28 cellular contexts compared by ENCODE assay signal in the genomic region with DNA sequence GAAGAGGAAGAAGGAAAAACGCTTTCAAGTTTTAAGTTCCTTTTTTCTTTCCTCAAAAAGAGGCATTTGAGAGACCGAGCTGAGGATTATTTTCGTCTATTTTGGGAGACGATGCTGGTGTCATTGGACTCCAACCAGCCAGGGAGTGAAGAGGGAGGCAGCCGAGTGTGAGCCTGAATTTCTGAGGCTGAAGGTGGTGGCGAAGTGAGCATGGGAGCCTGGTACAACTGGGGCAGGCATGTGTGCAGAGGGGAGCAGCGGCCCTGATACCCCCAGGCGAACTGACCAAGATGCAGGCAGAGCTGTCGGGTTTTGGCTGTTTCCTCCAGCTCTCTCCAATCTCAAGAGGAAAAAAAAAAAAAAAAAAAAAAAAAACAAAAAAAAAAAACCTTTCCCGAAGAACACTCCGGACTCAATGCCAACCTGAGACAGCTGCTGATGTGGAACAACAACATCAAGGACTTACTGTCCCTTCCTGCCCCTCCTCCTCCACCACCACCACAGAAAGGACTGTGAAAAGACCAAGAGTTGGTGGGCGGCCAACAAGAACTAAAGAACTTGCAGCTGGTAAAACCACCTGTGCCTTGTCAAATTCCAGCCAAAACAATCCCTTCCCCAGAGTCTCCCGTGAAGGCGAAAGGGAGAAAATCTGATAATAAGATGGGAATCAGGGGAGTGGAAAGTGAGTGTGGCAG.
DNase-seq lines count a peak whose midpoint lies in the region; ATAC-seq, FAIRE-seq and TF ChIP-seq lines count a peak whose summit lies in the region.
"Had no signal": no experiment of that assay in that cellular context is flagged by ENCODE, and none has a peak within 500 bp of the region (broad histone marks: within the 10 kb centered on the region; RNA-seq: fewer than 3 reads in every experiment).

No MANE protein-coding gene starts in this region.

- H2AK5ac ChIP-seq in H9 (ENCODE audit: insufficient read length, low read length) (no peak overlapping the region), H1 (ENCODE audit: low read depth, low read length) (no peak overlapping the region)

- H3K14ac ChIP-seq in H9 (ENCODE audit: insufficient read depth, low read length) = no peak overlapping the region
- no peak overlapping the region for H3K14ac ChIP-seq in H1 (ENCODE audit: insufficient read length)

- H3K4me1 ChIP-seq in H9 (ENCODE audit: insufficient read depth, low read length) = peaks cover 4% of the 10 kb centered on the region; the same call in 1 of the 2 replicates
- H3K4me1 ChIP-seq in H1 (replicated peaks in 1 of 4; ENCODE audit: control insufficient read depth in 3 of 4, insufficient read depth in 4 of 4, low read length in 3 of 4) = peaks cover 0 to 9% (median 0%) of the 10 kb centered on the region in 4 experiments; a peak in 2 of 7 replicates
- H3K4me1 ChIP-seq: esophagus muscularis mucosa, pancreas, right atrium auricular region, tibial nerve had no signal

- H4K20me1 ChIP-seq in H9 (ENCODE audit: control insufficient read depth, insufficient read depth, insufficient read length) (no peaks in the 10 kb centered on the region), H1 (replicated peaks in 1 of 2; ENCODE audit: control insufficient read depth in 1 of 2, insufficient read depth in 2 of 2, low read length in 2 of 2) (no peaks in the 10 kb centered on the region)

- no CpG with 5 or more reads among the region's 14 CpGs for WGBS in H9 (ENCODE audit: extremely low coverage, insufficient read length, low lambda C conversion rate)
- WGBS in H1 (ENCODE audit: extremely low coverage in 1 of 2, insufficient coverage in 1 of 2, insufficient read length in 1 of 2, insufficient replicate concordance in 2 of 2, low coverage in 1 of 2, low lambda C conversion rate in 2 of 2, missing lambda C conversion rate in 1 of 2), 2 experiments = 89% methylated on average over 13 of the region's 14 CpGs; no CpG with 5 or more reads in 1 of the 2 experiments

- no peaks in the 10 kb centered on the region for H3K79me2 ChIP-seq in H9 (ENCODE audit: insufficient read depth, low read length)
- H3K79me2 ChIP-seq in H1 (ENCODE audit: control insufficient read depth in 1 of 2, insufficient read depth in 2 of 2, low read length in 2 of 2) = no peaks in the 10 kb centered on the region

- H3K9me3 ChIP-seq in H9 (ENCODE audit: control insufficient read depth, low read depth, low read length) = no peaks in the 10 kb centered on the region
- no peaks in the 10 kb centered on the region for H3K9me3 ChIP-seq in H1 (ENCODE audit: insufficient read depth in 2 of 2, low read depth in 1 of 2, low read length in 1 of 2)
- H3K9me3 ChIP-seq: esophagus muscularis mucosa, pancreas, right atrium auricular region, tibial nerve had no signal

- no peak overlapping the region for H2AFZ ChIP-seq in H9 (ENCODE audit: low read length)
- no peak overlapping the region for H2AFZ ChIP-seq in H1 (ENCODE audit: low read length)

- H3K4me3 Mint-ChIP-seq in H9 = no peak overlapping the region; a peak in 1 of 5 replicates
- H3K4me3 Mint-ChIP-seq: activated naive CD4-positive, alpha-beta T cell treated with anti-CD3 and anti-CD28 coated beads, Interleukin-2, amount 10 ng/mL, durations not matched to agents 7 days and 5 days; activated T-cell treated with anti-CD3 and anti-CD28 coated beads, Interleukin-2, amount 50 U/mL, for 72 hours; CD14-positive monocyte; stimulated activated naive CD8-positive, alpha-beta T cell treated with anti-CD3 and anti-CD28 coated beads, Interleukin-15, Interleukin-2, amounts not matched to agents 100 ng/mL and 50 ng/mL, for 24 hours; T-helper 17 cell had no signal

- no peaks in the 10 kb centered on the region for H3K36me3 ChIP-seq in H1 (ENCODE audit: control insufficient read depth in 2 of 4, insufficient read depth in 4 of 4, low read length in 3 of 4)
- H3K36me3 ChIP-seq: cardiac muscle cell, esophagus muscularis mucosa, pancreas, right atrium auricular region, tibial nerve had no signal

- no peaks in the 10 kb centered on the region for H3K27me3 ChIP-seq in H9 (ENCODE audit: insufficient read depth, low read length)
- no peaks in the 10 kb centered on the region for H3K27me3 ChIP-seq in H1 (replicated peaks in 1 of 4; ENCODE audit: control insufficient read depth in 3 of 4, extremely low read depth in 1 of 4, insufficient read depth in 3 of 4, low read length in 3 of 4)
- H3K27me3 ChIP-seq: cardiac muscle cell, pancreas, right atrium auricular region, tibial nerve had no signal

- H3K23ac ChIP-seq in H9 (ENCODE audit: insufficient read length, low read depth, low read length) (no peak overlapping the region), H1 (ENCODE audit: insufficient read length) (no peak overlapping the region)

- H3K79me1 ChIP-seq in H9 (ENCODE audit: insufficient read depth, low read depth, low read length, poor library complexity, severe bottlenecking) (no peaks in the 10 kb centered on the region), H1 (ENCODE audit: low read depth, low read length) (no peaks in the 10 kb centered on the region)

- H4K5ac ChIP-seq in H9 (ENCODE audit: insufficient read length, low read depth, low read length) (no peak overlapping the region), H1 (ENCODE audit: insufficient read length, low read depth, low read length) (no peak overlapping the region)

- H2BK12ac ChIP-seq in H9 (ENCODE audit: insufficient read length, low read depth, low read length) (no peak overlapping the region), H1 (ENCODE audit: low read depth, low read length) (no peak overlapping the region)

- no peak for TF ChIP-seq POLR2A in H1 (IDR thresholded peaks at IDR 0.05; ENCODE audit: control extremely low read depth in 1 of 2, low read depth in 2 of 2, low read length in 2 of 2)

- TF ChIP-seq CTCF in H9 (conservative IDR thresholded peaks at IDR 0.05) (no peak), H1 (IDR thresholded peaks at IDR 0.05; ENCODE audit: control extremely low read depth in 1 of 3, insufficient read depth in 1 of 3, low read depth in 1 of 3, low read length in 3 of 3) (no peak)

- H2BK20ac ChIP-seq in H9 (ENCODE audit: low read depth, low read length, poor library complexity, severe bottlenecking) (no peak overlapping the region), H1 (ENCODE audit: low read length) (no peak overlapping the region)

- TF ChIP-seq EP300 in H1 (IDR thresholded peaks at IDR 0.05; ENCODE audit: borderline replicate concordance in 1 of 2, low read depth in 2 of 2, low read length in 2 of 2) = no peak

- H3K4me1 Mint-ChIP-seq in H9 = peaks cover 35 to 42% of the 10 kb centered on the region in 2 experiments
- H3K4me1 Mint-ChIP-seq: activated naive CD4-positive, alpha-beta T cell treated with anti-CD3 and anti-CD28 coated beads, Interleukin-2, amount 10 ng/mL, durations not matched to agents 7 days and 5 days; CD14-positive monocyte; T-helper 17 cell had no signal

- peaks cover 3% of the 10 kb centered on the region for H3K27me3 Mint-ChIP-seq in H9 (ENCODE audit: low read depth)
- H3K27me3 Mint-ChIP-seq: T-helper 17 cell had no signal

- no peak for ATAC-seq in GM21619 (IDR thresholded peaks at IDR 0.05; ENCODE audit: unreplicated experiment)
- ATAC-seq: activated T-cell treated with anti-CD3 and anti-CD28 coated beads, Interleukin-2, amount 50 U/mL, for 72 hours; HCT116; Panc1; T-helper 17 cell had no signal

- FAIRE-seq in H1 (lab: Jason Lieb, UNC) = no peak
- FAIRE-seq: pancreas had no signal

- H3T11ph ChIP-seq in H9 (ENCODE audit: low read length) = no peak overlapping the region

- H3K27ac ChIP-seq in H9 (ENCODE audit: insufficient read length, low read depth, low read length) (no peak overlapping the region), H1 (ENCODE audit: low read depth, low read length) (no peak overlapping the region)
- H3K27ac ChIP-seq: cardiac muscle cell, esophagus muscularis mucosa, HL-60, pancreas, right atrium auricular region, tibial nerve had no signal

- H3K27ac Mint-ChIP-seq in H9 = no peak overlapping the region
- H3K27ac Mint-ChIP-seq: activated naive CD4-positive, alpha-beta T cell treated with anti-CD3 and anti-CD28 coated beads, Interleukin-2, amount 10 ng/mL, durations not matched to agents 7 days and 5 days; activated T-cell treated with anti-CD3 and anti-CD28 coated beads, Interleukin-2, amount 50 U/mL, for 72 hours; stimulated activated naive CD8-positive, alpha-beta T cell treated with anti-CD3 and anti-CD28 coated beads, Interleukin-15, Interleukin-2, amounts not matched to agents 100 ng/mL and 50 ng/mL, for 24 hours; T-helper 17 cell had no signal

- POLR2A ChIA-PET in H1 (lab: Charles Lee; ENCODE audit: partially characterized antibody) = no interaction called here

- H3K23me2 ChIP-seq in H9 (ENCODE audit: insufficient read length, low read depth, low read length, poor library complexity, severe bottlenecking) = no peaks in the 10 kb centered on the region
- H3K23me2 ChIP-seq in H1 (ENCODE audit: low read depth, low read length) = no peaks in the 10 kb centered on the region

- H4K8ac ChIP-seq in H9 (replicated peaks; ENCODE audit: insufficient read length, low read depth, low read length) (no peak overlapping the region), H1 (ENCODE audit: extremely low read depth, insufficient read depth, low read length) (no peak overlapping the region)

- no peaks in the 10 kb centered on the region; a peak in 1 of 5 replicates for H3K9me3 Mint-ChIP-seq in H9
- H3K9me3 Mint-ChIP-seq: activated naive CD4-positive, alpha-beta T cell treated with anti-CD3 and anti-CD28 coated beads, Interleukin-2, amount 10 ng/mL, durations not matched to agents 7 days and 5 days; activated T-cell treated with anti-CD3 and anti-CD28 coated beads, Interleukin-2, amount 50 U/mL, for 72 hours; stimulated activated naive CD8-positive, alpha-beta T cell treated with anti-CD3 and anti-CD28 coated beads, Interleukin-15, Interleukin-2, amounts not matched to agents 100 ng/mL and 50 ng/mL, for 24 hours had no signal

- H3K4ac ChIP-seq in H9 (ENCODE audit: low read depth, low read length) (no peak overlapping the region), H1 (replicated peaks; ENCODE audit: insufficient read length, low read depth, low read length) (no peak overlapping the region)

- DNase-seq in H9 (no peak), NCI-H2171 (lab: John Stamatoyannopoulos, UW) (peak; percentile 54), H1 (ENCODE audit: low read depth in 1 of 2, low spot score in 2 of 2) (no peak), skeletal muscle cell (ENCODE audit: low read depth) (peak; percentile 16), NAMALWA (ENCODE audit: low spot score) (no peak), A172 (ENCODE audit: low spot score) (no peak), occipital lobe (lab: John Stamatoyannopoulos, UW) (no peak)
- DNase-seq: activated CD4-positive, alpha-beta T cell treated with anti-CD3 and anti-CD28 coated beads for 4 hours; activated naive CD4-positive, alpha-beta T cell treated with anti-CD3 and anti-CD28 coated beads, Interleukin-2, amount 10 ng/mL, durations not matched to agents 7 days and 5 days; activated T-cell treated with anti-CD3 and anti-CD28 coated beads, Interleukin-2, amount 50 U/mL, for 72 hours; cortex of kidney; foreskin melanocyte; Karpas-422; mesenchymal stem cell; NCI-H1417; NCI-H345; T-helper 17 cell had no signal

- H3K56ac ChIP-seq in H9 (ENCODE audit: insufficient read length, low read depth, low read length) (no peak overlapping the region), H1 (replicated peaks; ENCODE audit: insufficient read length, low read depth, low read length) (no peak overlapping the region)

- no peak overlapping the region for H4K91ac ChIP-seq in H9 (ENCODE audit: insufficient read length, low read depth, low read length)
- no peak overlapping the region for H4K91ac ChIP-seq in H1 (replicated peaks; ENCODE audit: insufficient read length, low read length)

- H2BK120ac ChIP-seq in H9 (ENCODE audit: low read depth, low read length, poor library complexity, severe bottlenecking) (no peak overlapping the region), H1 (replicated peaks; ENCODE audit: low read depth, low read length) (no peak overlapping the region)

- H2BK15ac ChIP-seq in H9 (ENCODE audit: low read depth, low read length) = no peak overlapping the region
- H2BK15ac ChIP-seq in H1 (ENCODE audit: low read length) = no peak overlapping the region

- TF ChIP-seq RAD21 in H1 (IDR thresholded peaks at IDR 0.05 in 1 of 2, conservative IDR thresholded peaks at IDR 0.05 in 1 of 2; ENCODE audit: low read depth in 2 of 2, low read length in 2 of 2) = no peak

- H3K18ac ChIP-seq in H9 (ENCODE audit: insufficient read length, low read depth, low read length) (peak overlapping the region; percentile 30), H1 (ENCODE audit: extremely low read depth, low read length) (0 out of 2 replicates have a peak overlapping the region, but pooled peaks have one; percentile 24)

- CTCF ChIA-PET in H1 (lab: Charles Lee; ENCODE audit: partially characterized antibody) = interaction anchor here (0.6 to 1.1 kb wide), 2 partner anchors 32 to 725 kb away, joined by 3 to 4 read pairs; no protein-coding TSS in a partner anchor

- no peak overlapping the region for H3K9ac ChIP-seq in H9 (ENCODE audit: extremely low read depth, insufficient read length, low read length)
- no peak overlapping the region for H3K9ac ChIP-seq in H1 (replicated peaks in 1 of 4; ENCODE audit: extremely low read depth in 1 of 4, low read depth in 3 of 4, low read length in 3 of 4)

- H2BK5ac ChIP-seq in H9 (ENCODE audit: insufficient read length, low read length) (no peak overlapping the region), H1 (ENCODE audit: low read depth, low read length) (no peak overlapping the region)

- H3K4me2 ChIP-seq in H9 (ENCODE audit: insufficient read depth, insufficient read length, low read length) = no peak overlapping the region
- H3K4me2 ChIP-seq in H1 (ENCODE audit: insufficient read depth in 1 of 2, low read depth in 2 of 2, low read length in 2 of 2) = no peak overlapping the region

- no peaks in the 10 kb centered on the region for H3K36me3 Mint-ChIP-seq in H9 (ENCODE audit: insufficient read depth in 1 of 3, low read depth in 3 of 3)
- H3K36me3 Mint-ChIP-seq: activated naive CD4-positive, alpha-beta T cell treated with anti-CD3 and anti-CD28 coated beads, Interleukin-2, amount 10 ng/mL, durations not matched to agents 7 days and 5 days; CD14-positive monocyte had no signal

- H3K4me3 ChIP-seq in H1 (ENCODE audit: extremely low read depth in 1 of 4, insufficient read depth in 2 of 4, low read depth in 3 of 4, low read length in 4 of 4) (no peak overlapping the region), skeletal muscle cell (ENCODE audit: low read depth, low read length) (no peak overlapping the region)
- H3K4me3 ChIP-seq: cardiac muscle cell, esophagus muscularis mucosa, pancreas, right atrium auricular region, tibial nerve had no signal

Comparison
In these comparisons a context has a peak if more than half of its experiments do, and no peak if none do; other contexts are left out.
1. DNase-seq: peak in NCI-H2171 (single experiment) and skeletal muscle cell (single experiment); none in H9 (single experiment), H1 (0 of 2), NAMALWA (single experiment), A172 (single experiment) and occipital lobe (single experiment).